In the genomic region with DNA sequence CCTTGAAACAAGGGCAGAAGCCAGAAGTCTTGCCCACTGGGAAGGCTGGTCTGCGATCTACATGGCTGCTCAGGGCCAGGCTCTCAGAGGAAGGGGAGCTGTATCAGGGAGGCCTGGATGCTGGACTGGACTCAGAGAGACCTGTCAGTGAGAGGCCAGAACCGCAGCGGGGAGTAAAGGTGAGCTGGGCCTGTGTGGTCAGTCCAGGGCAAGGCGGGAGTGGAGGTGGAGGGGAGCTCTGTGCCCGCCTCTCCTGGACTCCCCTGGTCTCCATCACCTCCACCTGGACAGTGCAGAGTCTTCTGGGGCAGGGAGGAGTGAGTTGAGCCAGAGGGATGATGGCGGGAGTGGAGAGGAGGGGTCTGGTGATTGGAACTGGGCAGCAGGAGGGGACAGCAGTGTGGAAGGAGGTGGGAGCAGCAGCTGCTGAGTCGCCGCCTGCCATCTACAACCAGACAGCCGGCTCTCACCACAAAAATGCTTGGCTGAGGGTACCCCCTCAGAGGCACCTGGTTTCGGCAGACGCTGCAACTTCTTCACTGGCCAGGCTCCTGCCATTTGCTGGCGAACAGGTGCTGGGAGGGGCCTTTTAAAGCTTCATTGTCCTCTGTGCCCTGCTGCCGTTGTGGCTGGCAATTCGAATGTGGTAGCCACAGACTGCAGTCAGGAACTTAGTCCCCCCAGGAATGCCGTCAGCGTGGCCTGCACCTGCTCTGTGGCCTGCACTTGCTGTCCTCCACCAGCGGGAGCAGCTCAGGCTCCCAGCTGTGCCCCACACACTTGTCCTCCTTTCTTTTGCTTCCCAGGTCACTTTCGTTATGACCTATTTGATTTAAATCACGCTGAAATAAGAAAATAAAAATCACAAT, we compare ENCODE assay signal across 9 cellular contexts. TPM values are rescaled to one million over a fixed set of nuclear protein-coding genes. Genes with fewer than 3 reads are reported as not detected.
A peak's percentile ranks its signal among the peaks of the same experiment; 100 is the strongest.
DNase-seq lines count a peak whose midpoint lies in the region; ATAC-seq and TF ChIP-seq lines count a peak whose summit lies in the region.
"Had no signal": no experiment of that assay in that cellular context is flagged by ENCODE, and none has a peak within 500 bp of the region (broad histone marks: within the 10 kb centered on the region; RNA-seq: fewer than 3 reads in every experiment).

No MANE protein-coding gene starts in this region.

- H3K4me1 ChIP-seq in PC-3 (ENCODE audit: insufficient read depth, low read length) (peaks cover 12% of the 10 kb centered on the region), foreskin keratinocyte (peaks cover 6% of the 10 kb centered on the region)

- peaks cover 9% of the 10 kb centered on the region for H3K79me2 ChIP-seq in PC-3 (ENCODE audit: low read length)

- POLR2A ChIA-PET in PC-3 (lab: Charles Lee; ENCODE audit: unreplicated experiment) = no interaction called here

- H3K4me3 ChIP-seq in GM12865 (ENCODE audit: low read depth, low read length) (peak overlapping the region; percentile 15), PC-3 (ENCODE audit: low read length) (no peak overlapping the region)

- intact Hi-C loops in PC-3 (cut with micrococcal nuclease) = no loop called here

- H3K27ac ChIP-seq in PC-3 (ENCODE audit: low read length) (no peak overlapping the region), foreskin keratinocyte (no peak overlapping the region)
- H3K27ac ChIP-seq: epithelial cell of prostate had no signal

- no peaks in the 10 kb centered on the region for H4K20me1 ChIP-seq in PC-3 (ENCODE audit: low read length)

- no peaks in the 10 kb centered on the region for H3K36me3 ChIP-seq in PC-3 (ENCODE audit: low read depth, low read length)

- H3K9ac ChIP-seq in PC-3 (ENCODE audit: low read length) = no peak overlapping the region

- ATAC-seq in PC-3 (no peak), foreskin keratinocyte (no peak), HG02870 (IDR thresholded peaks at IDR 0.05; ENCODE audit: unreplicated experiment) (no peak), HG02852 (IDR thresholded peaks at IDR 0.05; ENCODE audit: unreplicated experiment) (no peak)

- no peaks in the 10 kb centered on the region for H3F3A ChIP-seq in PC-3 (ENCODE audit: low read length, unreplicated experiment)

- H3K27me3 ChIP-seq in PC-3 (ENCODE audit: low read length) = no peaks in the 10 kb centered on the region
- no peaks in the 10 kb centered on the region for H3K27me3 ChIP-seq in foreskin keratinocyte

- no peaks in the 10 kb centered on the region for H3K9me2 ChIP-seq in PC-3 (replicated peaks; ENCODE audit: low read length)

- DNase-seq in GM12865 (ENCODE audit: low read depth) (peak; percentile 65), PC-3 (no peak), foreskin keratinocyte (no peak), retina (peak; percentile 81), NCI-H2029 (lab: John Stamatoyannopoulos, UW) (no peak), NOMO-1 treated with DMSO at 0.1 percent for 48 hours (lab: John Stamatoyannopoulos, UW; ENCODE audit: unreplicated experiment) (no peak)

- no TSS peak for BruUV-seq in PC-3 (replicated peaks; lab: Mats Ljungman, UMichigan)

- CTCF ChIA-PET in PC-3 (lab: Charles Lee) = interaction anchor here (0.6 kb wide), 1 partner anchor 96 kb away, joined by 5 read pairs; no protein-coding TSS in a partner anchor

- H3K4me2 ChIP-seq in PC-3 (ENCODE audit: low read length) = no peak overlapping the region

- TF ChIP-seq CTCF in GM12865 (IDR thresholded peaks at IDR 0.05; ENCODE audit: insufficient read depth, low read depth, low read length, missing control alignments) (peak; percentile 33), PC-3 (conservative IDR thresholded peaks at IDR 0.05; ENCODE audit: low read depth, low read length) (peak; percentile 39), foreskin keratinocyte (conservative IDR thresholded peaks at IDR 0.05) (peak; percentile 9)

- no peaks in the 10 kb centered on the region for H3K9me3 ChIP-seq in PC-3 (ENCODE audit: low read length)

- no peak overlapping the region for H2AFZ ChIP-seq in PC-3 (ENCODE audit: low read length)

RNA-seq across cellular contexts. Expression of a gene that starts 3.5 kb away (rescaled TPM):
- total RNA-seq in PC-3 (2014; rRNA removed) = 7.7 and 8.7 TPM in 2 replicates
- 0.21 and 0.51 TPM in 2 replicates for total RNA-seq in foreskin keratinocyte
- 0.31 and 0.34 TPM in 2 replicates for polyA plus RNA-seq in foreskin keratinocyte

RNA-seq across cellular contexts. Expression of a gene that starts 15.5 kb away (rescaled TPM):
- total RNA-seq in PC-3 (2014; rRNA removed) = 8.0 and 9.0 TPM in 2 replicates
- 0.60 and 0.75 TPM in 2 replicates for total RNA-seq in foreskin keratinocyte
- polyA plus RNA-seq in foreskin keratinocyte = 0.56 and 0.84 TPM in 2 replicates

RNA-seq across cellular contexts. Expression of a gene that starts 37.6 kb away (rescaled TPM):
- total RNA-seq in PC-3 (2014; rRNA removed) (17.6 and 24.8 TPM in 2 replicates), foreskin keratinocyte (16.6 and 18.7 TPM in 2 replicates)
- 9.5 and 12.2 TPM in 2 replicates for polyA plus RNA-seq in foreskin keratinocyte

RNA-seq across cellular contexts. Expression of a gene that starts 52.0 kb away (rescaled TPM):
- total RNA-seq in PC-3 (2014; rRNA removed) = not detected in 2 replicates
- total RNA-seq in foreskin keratinocyte = not detected in 2 replicates
- polyA plus RNA-seq in foreskin keratinocyte = not detected in 2 replicates

Comparison
In these comparisons a context has a peak if more than half of its experiments do, and no peak if none do; other contexts are left out.
1. DNase-seq: peak in GM12865 (single experiment) and retina (single experiment); none in PC-3 (single experiment), foreskin keratinocyte (0 of 2), NCI-H2029 (single experiment) and NOMO-1 treated with DMSO at 0.1 percent for 48 hours (single experiment).
2. Peak in every context shown above with its lines, with median percentiles within 50 percentile points of each other: CTCF ChIP-seq.